ENCODE assay signal across 8 cellular contexts in the genomic region with DNA sequence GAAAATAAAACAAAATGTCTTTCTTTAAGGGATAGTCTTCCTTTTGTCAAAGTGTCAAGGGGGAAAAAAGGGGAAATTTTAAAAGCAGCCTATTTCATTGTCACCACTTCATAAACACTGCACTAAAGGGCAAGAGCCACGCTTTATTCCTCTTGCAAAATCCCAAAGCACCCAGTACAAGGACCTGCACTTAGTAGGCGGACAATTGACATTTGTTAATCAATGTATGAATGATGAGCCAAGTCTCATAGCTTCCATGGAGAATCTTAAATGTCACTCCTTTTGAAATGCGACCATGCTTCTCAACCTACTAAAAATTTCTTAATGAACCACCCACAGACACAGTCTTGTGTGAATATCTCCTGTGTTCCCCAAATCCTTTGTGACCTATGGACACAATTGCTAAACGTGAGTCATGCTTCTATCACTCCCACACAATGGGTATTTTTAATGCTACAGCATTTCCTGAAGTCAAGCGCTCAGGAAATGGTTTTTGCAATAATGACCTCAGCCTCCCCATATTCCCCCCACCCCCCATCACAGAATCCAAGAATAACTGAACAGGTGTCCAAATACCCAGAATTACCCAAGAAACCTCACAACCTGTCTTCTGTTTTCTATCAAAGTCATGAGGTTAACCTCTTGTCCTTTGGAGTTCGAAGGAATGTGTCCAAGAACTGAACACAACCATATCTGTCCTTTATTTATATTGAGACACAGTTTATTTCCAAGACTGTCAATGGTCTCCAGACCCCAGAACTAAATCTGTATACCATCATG.
DNase-seq lines count a peak whose midpoint lies in the region; ATAC-seq lines count a peak whose summit lies in the region.

No MANE protein-coding gene starts in this region.

- peaks cover 9 to 16% (median 11%) of the 10 kb centered on the region in 3 donors for H3K4me1 ChIP-seq in skeletal muscle tissue (ENCODE audit: control insufficient read depth in 3 of 3, insufficient read depth in 3 of 3, low read length in 3 of 3)

- no peaks in the 10 kb centered on the region for H3K9me3 Mint-ChIP-seq in activated CD8-positive, alpha-beta memory T cell treated with anti-CD3 and anti-CD28 coated beads, Interleukin-2, amount 10 ng/mL, durations not matched to agents 7 days and 5 days (ENCODE audit: low read depth)

- H3K36me3 ChIP-seq in skeletal muscle tissue (ENCODE audit: control insufficient read depth in 3 of 3, insufficient read depth in 3 of 3, low read length in 3 of 3): no peaks in the 10 kb centered on the region

- H3K9ac ChIP-seq in skeletal muscle tissue (ENCODE audit: low read depth in 1 of 3, low read length in 3 of 3): no peak overlapping the region

- H3K4me3 ChIP-seq in skeletal muscle tissue (ENCODE audit: low read length in 3 of 3): no peak overlapping the region

- H3K4me1 Mint-ChIP-seq in activated CD8-positive, alpha-beta memory T cell treated with anti-CD3 and anti-CD28 coated beads, Interleukin-2, amount 10 ng/mL, durations not matched to agents 7 days and 5 days: peaks cover 39% of the 10 kb centered on the region

- peak; percentile 47 for DNase-seq in activated CD8-positive, alpha-beta memory T cell treated with anti-CD3 and anti-CD28 coated beads, Interleukin-2, amount 10 ng/mL, durations not matched to agents 7 days and 5 days
- DNase-seq in activated CD8-positive, alpha-beta memory T cell treated with anti-CD3 and anti-CD28 coated beads, Interleukin-2, amount 50 U/mL, for 4 hours: no peak
- DNase-seq in SIG-M5 (lab: John Stamatoyannopoulos, UW) (peak; percentile 76), fibroblast of gingiva (ENCODE audit: low read depth) (peak; percentile 51), hypothalamus (lab: John Stamatoyannopoulos, UW) (no peak)

- no peak overlapping the region for H3K4me3 Mint-ChIP-seq in activated CD8-positive, alpha-beta memory T cell treated with anti-CD3 and anti-CD28 coated beads, Interleukin-2, amount 10 ng/mL, durations not matched to agents 7 days and 5 days

- H3K36me3 Mint-ChIP-seq in activated CD8-positive, alpha-beta memory T cell treated with anti-CD3 and anti-CD28 coated beads, Interleukin-2, amount 10 ng/mL, durations not matched to agents 7 days and 5 days: peaks cover 6% of the 10 kb centered on the region

- H3K27me3 ChIP-seq in skeletal muscle tissue (ENCODE audit: control insufficient read depth in 3 of 3, insufficient read depth in 3 of 3, low read length in 3 of 3): no peaks in the 10 kb centered on the region

- no peaks in the 10 kb centered on the region for H3K9me3 ChIP-seq in skeletal muscle tissue (ENCODE audit: control insufficient read depth in 3 of 3, low read length in 3 of 3)

- H3K27ac ChIP-seq in skeletal muscle tissue (ENCODE audit: low read depth, low read length): peak overlapping the region; percentile 23

- no peaks in the 10 kb centered on the region for H3K27me3 Mint-ChIP-seq in activated CD8-positive, alpha-beta memory T cell treated with anti-CD3 and anti-CD28 coated beads, Interleukin-2, amount 10 ng/mL, durations not matched to agents 7 days and 5 days

- CTCF ChIA-PET in activated CD8-positive, alpha-beta memory T cell treated with anti-CD3 and anti-CD28 coated beads, Interleukin-2, amount 10 ng/mL, durations not matched to agents 7 days and 5 days (lab: Charles Lee): no interaction called here

- peak overlapping the region; percentile 88 for H3K27ac Mint-ChIP-seq in activated CD8-positive, alpha-beta memory T cell treated with anti-CD3 and anti-CD28 coated beads, Interleukin-2, amount 10 ng/mL, durations not matched to agents 7 days and 5 days

- peak; percentile 53 for ATAC-seq in activated CD8-positive, alpha-beta memory T cell treated with anti-CD3 and anti-CD28 coated beads, Interleukin-2, amount 10 ng/mL, durations not matched to agents 7 days and 5 days
- ATAC-seq in HG02938 (IDR thresholded peaks at IDR 0.05; ENCODE audit: unreplicated experiment) (peak; percentile 43), HG03025 (IDR thresholded peaks at IDR 0.05; ENCODE audit: low FRiP score, unreplicated experiment) (no peak)

Comparison
In these comparisons a context has a peak if more than half of its experiments do, and no peak if none do; other contexts are left out.
1. DNase-seq: peak in activated CD8-positive, alpha-beta memory T cell treated with anti-CD3 and anti-CD28 coated beads, Interleukin-2, amount 10 ng/mL, durations not matched to agents 7 days and 5 days (single experiment), SIG-M5 (single experiment) and fibroblast of gingiva (single experiment); none in activated CD8-positive, alpha-beta memory T cell treated with anti-CD3 and anti-CD28 coated beads, Interleukin-2, amount 50 U/mL, for 4 hours (single experiment) and hypothalamus (0 of 51).